30 cellular contexts compared by ENCODE assay signal in genomic region chrX:3204606-3205005, GRCh38.
"Had no signal": no experiment of that assay in that cellular context is flagged by ENCODE, and none has a peak within 500 bp of the region (broad histone marks: within the 10 kb centered on the region; RNA-seq: fewer than 3 reads in every experiment).

No MANE protein-coding gene starts in this region.

- H3K27ac Mint-ChIP-seq: activated naive CD4-positive, alpha-beta T cell treated with anti-CD3 and anti-CD28 coated beads, Interleukin-2, amount 50 U/mL, for 72 hours; activated T-cell treated with anti-CD3 and anti-CD28 coated beads, Interleukin-2, amount 50 U/mL, for 72 hours; brain; effector memory CD8-positive, alpha-beta T cell; immature natural killer cell; natural killer cell treated with Interleukin-12 subunit alpha and Interleukin-12 subunit beta and Interleukin-15 and Interleukin-18, amount 100 ng/mL, for 72 hours; progenitor cell of endocrine pancreas; T-cell; T-helper 2 cell treated with Interferon-gamma antibody and Interleukin-4, amounts not matched to agents 5 μg/mL and 100 μg/mL, for 36 hours had no signal

- H3K9me3 ChIP-seq: gastrocnemius medialis, mucosa of descending colon, suprapubic skin, tibial artery, upper lobe of right lung had no signal

- ATAC-seq: activated naive CD4-positive, alpha-beta T cell treated with anti-CD3 and anti-CD28 coated beads, Interleukin-2, amount 50 U/mL, for 72 hours; activated T-cell treated with anti-CD3 and anti-CD28 coated beads, Interleukin-2, amount 50 U/mL, for 72 hours; effector memory CD8-positive, alpha-beta T cell; gastrocnemius medialis; mucosa of descending colon; natural killer cell treated with Interleukin-12 subunit alpha and Interleukin-12 subunit beta and Interleukin-15 and Interleukin-18, amount 100 ng/mL, for 72 hours; T-cell; upper lobe of right lung had no signal

- H3K4me1 Mint-ChIP-seq: brain, immature natural killer cell, T-cell had no signal

- H3K36me3 ChIP-seq: cardiac muscle cell, gastrocnemius medialis, suprapubic skin, tibial artery, upper lobe of right lung had no signal

- H3K9me3 Mint-ChIP-seq: effector memory CD8-positive, alpha-beta T cell; natural killer cell treated with Interleukin-12 subunit alpha and Interleukin-12 subunit beta and Interleukin-15 and Interleukin-18, amount 100 ng/mL, for 72 hours; T-helper 2 cell treated with Interferon-gamma antibody and Interleukin-4, amounts not matched to agents 5 μg/mL and 100 μg/mL, for 36 hours had no signal

- H3K27ac ChIP-seq: cardiac muscle cell, gastrocnemius medialis, suprapubic skin, tibial artery, upper lobe of right lung, VCaP had no signal

- DNase-seq: activated CD4-positive, alpha-beta T cell treated with anti-CD3 and anti-CD28 coated beads for 4 hours; activated CD4-positive, alpha-beta T cell treated with anti-CD3 and anti-CD28 coated beads, Interleukin-2, amount 50 U/mL, for 4 hours; activated naive CD4-positive, alpha-beta T cell; activated T-cell treated with anti-CD3 and anti-CD28 coated beads for 4 hours; activated T-cell treated with anti-CD3 and anti-CD28 coated beads, Interleukin-2, amount 50 U/mL, for 72 hours; aorta; cortex of kidney; effector memory CD8-positive, alpha-beta T cell; erythroblast; head of caudate nucleus; hypothalamus; immature natural killer cell; mesendoderm; mucosa of descending colon; stimulated activated CD4-positive, alpha-beta T cell treated with anti-CD3 and anti-CD28 coated beads, Interleukin-15, amount 100 ng/mL, for 24 hours; stimulated activated CD4-positive, alpha-beta T cell treated with anti-CD3 and anti-CD28 coated beads, Interleukin-2, amount 100 ng/mL, for 24 hours; stimulated activated naive CD4-positive, alpha-beta T cell; T-cell; tibial artery; upper lobe of right lung had no signal

- H3K4me3 ChIP-seq: cardiac muscle cell, gastrocnemius medialis, lung, mucosa of descending colon, suprapubic skin, tibial artery, upper lobe of right lung had no signal

- H3K4me3 Mint-ChIP-seq: activated T-cell treated with anti-CD3 and anti-CD28 coated beads, Interleukin-2, amount 50 U/mL, for 72 hours; brain; effector memory CD8-positive, alpha-beta T cell; immature natural killer cell; natural killer cell treated with Interleukin-12 subunit alpha and Interleukin-12 subunit beta and Interleukin-15 and Interleukin-18, amount 100 ng/mL, for 72 hours; T-cell; T-helper 2 cell treated with Interferon-gamma antibody and Interleukin-4, amounts not matched to agents 5 μg/mL and 100 μg/mL, for 36 hours had no signal

- H3K4me1 ChIP-seq: gastrocnemius medialis, suprapubic skin, tibial artery, upper lobe of right lung had no signal

- H3K36me3 Mint-ChIP-seq: activated naive CD4-positive, alpha-beta T cell treated with anti-CD3 and anti-CD28 coated beads, Interleukin-2, amount 50 U/mL, for 72 hours; brain; immature natural killer cell; natural killer cell treated with Interleukin-12 subunit alpha and Interleukin-12 subunit beta and Interleukin-15 and Interleukin-18, amount 100 ng/mL, for 72 hours; T-cell had no signal

- H3K27me3 ChIP-seq: cardiac muscle cell, gastrocnemius medialis, suprapubic skin, tibial artery, upper lobe of right lung had no signal
